ENCODE assay signal across 8 cellular contexts in genomic region chr19:41753936-41754529, GRCh38. TPM values are rescaled to one million over a fixed set of nuclear protein-coding genes. Genes with fewer than 3 reads are reported as not detected.
DNase-seq lines count a peak whose midpoint lies in the region; ATAC-seq and TF ChIP-seq lines count a peak whose summit lies in the region.

No MANE protein-coding gene starts in this region.

- TF ChIP-seq EP300 in stomach (IDR thresholded peaks at IDR 0.05) = no peak

- peak overlapping the region in 2 of 9 donors; percentile 5 to 85 for H3K27ac Mint-ChIP-seq in naive thymus-derived CD4-positive, alpha-beta T cell

- peaks cover 4 to 6% (median 5%) of the 10 kb centered on the region in 7 donors for H3K4me1 Mint-ChIP-seq in naive thymus-derived CD4-positive, alpha-beta T cell

- intact Hi-C loops in naive thymus-derived CD4-positive, alpha-beta T cell (cut with micrococcal nuclease) = loop anchor here (1.0 to 2.0 kb wide), 4 partner anchors 19 to 67 kb away; no protein-coding TSS in a partner anchor
- intact Hi-C loops in stomach (cut with DNase I; ENCODE audit: low total_unique reads) = no loop called here

- no peak overlapping the region for H3K4me3 Mint-ChIP-seq in naive thymus-derived CD4-positive, alpha-beta T cell

- TF ChIP-seq CTCF in stomach (IDR thresholded peaks at IDR 0.05) = peak in 5 of 7 experiments; percentile 42 to 69 (median 58)

- ATAC-seq in naive thymus-derived CD4-positive, alpha-beta T cell = peak; percentile 95

- H3K4me3 ChIP-seq in effector memory CD4-positive, alpha-beta T cell (ENCODE audit: insufficient read depth, low read depth, low read length, poor library complexity, severe bottlenecking) = no peak overlapping the region
- no peak overlapping the region for H3K4me3 ChIP-seq in naive thymus-derived CD4-positive, alpha-beta T cell (ENCODE audit: low read length)
- no peak overlapping the region for H3K4me3 ChIP-seq in stomach

- no peaks in the 10 kb centered on the region for H3K9me3 ChIP-seq in effector memory CD4-positive, alpha-beta T cell (ENCODE audit: control insufficient read depth, low read length)
- H3K9me3 ChIP-seq in naive thymus-derived CD4-positive, alpha-beta T cell (ENCODE audit: control insufficient read depth in 2 of 3, low read length in 3 of 3) = no peaks in the 10 kb centered on the region
- no peaks in the 10 kb centered on the region for H3K9me3 ChIP-seq in stomach

- no peak overlapping the region for H3K27ac ChIP-seq in effector memory CD4-positive, alpha-beta T cell (ENCODE audit: insufficient read depth, low read length, poor library complexity, severe bottlenecking)
- H3K27ac ChIP-seq in naive thymus-derived CD4-positive, alpha-beta T cell (ENCODE audit: low read depth, low read length) = no peak overlapping the region
- peak overlapping the region in 1 of 5 donors; percentile 88 for H3K27ac ChIP-seq in stomach

- peaks cover 20 to 57% (median 30%) of the 10 kb centered on the region in 5 donors for H3K27me3 Mint-ChIP-seq in naive thymus-derived CD4-positive, alpha-beta T cell

- CTCF ChIA-PET in naive thymus-derived CD4-positive, alpha-beta T cell (lab: Charles Lee) = interaction anchor here (0.7 to 6.1 kb wide), 23 partner anchors 8 to 267 kb away, joined by 3 to 149 read pairs (median 6); no protein-coding TSS in a partner anchor

- 6 to 18% (median 11%) methylated on average over 4 of the region's 4 CpGs for WGBS in stomach, 5 donors

- POLR2A ChIA-PET in naive thymus-derived CD4-positive, alpha-beta T cell (lab: Charles Lee) = interaction anchor here (0.7 to 2.4 kb wide), 2 partner anchors 19 to 31 kb away, joined by 3 to 16 read pairs; no protein-coding TSS in a partner anchor

- H3K36me3 Mint-ChIP-seq in naive thymus-derived CD4-positive, alpha-beta T cell = no peaks in the 10 kb centered on the region

- peak; percentile 21 for DNase-seq in NOMO-1 treated with DMSO at 0.1 percent for 48 hours (lab: John Stamatoyannopoulos, UW; ENCODE audit: unreplicated experiment)
- no peak for DNase-seq in NOMO-1 treated with dmso at 0.1 percent for 144 hours (lab: John Stamatoyannopoulos, UW; ENCODE audit: unreplicated experiment)
- DNase-seq in NCI-H2107 treated with DMSO at 0.1 percent for 48 hours (lab: John Stamatoyannopoulos, UW; ENCODE audit: unreplicated experiment) = peak; percentile 62
- peak; percentile 68 for DNase-seq in activated CD4-positive, alpha-beta T cell treated with anti-CD3 and anti-CD28 coated beads, Interleukin-2, amount 50 U/mL, for 1 hour
- DNase-seq in effector memory CD4-positive, alpha-beta T cell = peak; percentile 23 to 42 (median 30)
- peak; percentile 43 to 76 (median 63) for DNase-seq in naive thymus-derived CD4-positive, alpha-beta T cell
- DNase-seq in stomach = peak; percentile 75
- DNase-seq in middle frontal gyrus (ENCODE audit: extremely low spot score, low spot score) = no peak

- no peaks in the 10 kb centered on the region for H3K9me3 Mint-ChIP-seq in naive thymus-derived CD4-positive, alpha-beta T cell

- TF ChIP-seq POLR2A in stomach (IDR thresholded peaks at IDR 0.05) = no peak

- H3K4me1 ChIP-seq in effector memory CD4-positive, alpha-beta T cell (ENCODE audit: control insufficient read depth, insufficient read depth, low read length, poor library complexity, severe bottlenecking) = no peaks in the 10 kb centered on the region
- no peaks in the 10 kb centered on the region for H3K4me1 ChIP-seq in naive thymus-derived CD4-positive, alpha-beta T cell (ENCODE audit: control insufficient read depth in 2 of 2, insufficient read depth in 2 of 2, low read length in 2 of 2)
- peaks cover 5 to 32% (median 22%) of the 10 kb centered on the region in 4 donors for H3K4me1 ChIP-seq in stomach

- no peaks in the 10 kb centered on the region for H3K36me3 ChIP-seq in effector memory CD4-positive, alpha-beta T cell (ENCODE audit: control insufficient read depth, insufficient read depth, low read length)
- H3K36me3 ChIP-seq in naive thymus-derived CD4-positive, alpha-beta T cell (ENCODE audit: control insufficient read depth in 2 of 3, insufficient read depth in 3 of 3, low read length in 3 of 3) = no peaks in the 10 kb centered on the region
- no peaks in the 10 kb centered on the region for H3K36me3 ChIP-seq in stomach

- H3K27me3 ChIP-seq in effector memory CD4-positive, alpha-beta T cell (replicated peaks; ENCODE audit: control insufficient read depth, insufficient read depth, low read length, poor library complexity, severe bottlenecking) = no peaks in the 10 kb centered on the region
- no peaks in the 10 kb centered on the region for H3K27me3 ChIP-seq in naive thymus-derived CD4-positive, alpha-beta T cell (ENCODE audit: control insufficient read depth in 2 of 2, insufficient read depth in 2 of 2, low read length in 2 of 2)
- H3K27me3 ChIP-seq in stomach = peaks cover 0 to 33% (median 0%) of the 10 kb centered on the region in 3 donors

RNA-seq across cellular contexts. Expression of gene CEACAM6, which starts 1.3 kb away (rescaled TPM):
- under 1 TPM in 1 of 5 experiments, not detected in 4; 0.15 TPM for total RNA-seq in naive thymus-derived CD4-positive, alpha-beta T cell
- not detected for polyA plus RNA-seq in naive thymus-derived CD4-positive, alpha-beta T cell
- total RNA-seq in stomach = 10 to 100 TPM in 2 of 5 donors, 1 to 10 TPM in 1, not detected in 2; 5.5 to 16.2 (median 14.7) TPM
- 10 to 100 TPM in 1 of 3 donors, 1 to 10 TPM in 2; 1.7 to 29.6 (median 7.8) TPM for polyA plus RNA-seq in stomach

RNA-seq across cellular contexts. Expression of gene CEACAM3, which starts 42.4 kb away (rescaled TPM):
- 1 to 10 TPM in 1 of 5 experiments, under 1 TPM in 1, not detected in 3; 0.42 to 4.7 TPM for total RNA-seq in naive thymus-derived CD4-positive, alpha-beta T cell
- polyA plus RNA-seq in naive thymus-derived CD4-positive, alpha-beta T cell = not detected
- not detected for total RNA-seq in stomach
- under 1 TPM in 2 of 3 donors, not detected in 1; 0.13 to 0.31 TPM for polyA plus RNA-seq in stomach

RNA-seq across cellular contexts. Expression of gene CEACAM5, which starts 45.6 kb away (rescaled TPM):
- not detected for total RNA-seq in naive thymus-derived CD4-positive, alpha-beta T cell
- polyA plus RNA-seq in naive thymus-derived CD4-positive, alpha-beta T cell = not detected
- total RNA-seq in stomach = 100 to 1,000 TPM in 2 of 5 donors, 10 to 100 TPM in 1, 1 to 10 TPM in 1, under 1 TPM in 1; 0.72 to 118 (median 22.9) TPM
- polyA plus RNA-seq in stomach = 10 to 100 TPM in 2 of 3 donors, 1 to 10 TPM in 1; 4.4 to 27.6 (median 18.2) TPM

Comparison
In these comparisons a context has a peak if more than half of its experiments do, and no peak if none do; other contexts are left out.
1. DNase-seq: peak in NOMO-1 treated with DMSO at 0.1 percent for 48 hours (single experiment), NCI-H2107 treated with DMSO at 0.1 percent for 48 hours (single experiment), activated CD4-positive, alpha-beta T cell treated with anti-CD3 and anti-CD28 coated beads, Interleukin-2, amount 50 U/mL, for 1 hour (single experiment), effector memory CD4-positive, alpha-beta T cell (3 of 3), naive thymus-derived CD4-positive, alpha-beta T cell (9 of 9) and stomach (single experiment); none in NOMO-1 treated with dmso at 0.1 percent for 144 hours (single experiment) and middle frontal gyrus (single experiment).